In the genomic region with DNA sequence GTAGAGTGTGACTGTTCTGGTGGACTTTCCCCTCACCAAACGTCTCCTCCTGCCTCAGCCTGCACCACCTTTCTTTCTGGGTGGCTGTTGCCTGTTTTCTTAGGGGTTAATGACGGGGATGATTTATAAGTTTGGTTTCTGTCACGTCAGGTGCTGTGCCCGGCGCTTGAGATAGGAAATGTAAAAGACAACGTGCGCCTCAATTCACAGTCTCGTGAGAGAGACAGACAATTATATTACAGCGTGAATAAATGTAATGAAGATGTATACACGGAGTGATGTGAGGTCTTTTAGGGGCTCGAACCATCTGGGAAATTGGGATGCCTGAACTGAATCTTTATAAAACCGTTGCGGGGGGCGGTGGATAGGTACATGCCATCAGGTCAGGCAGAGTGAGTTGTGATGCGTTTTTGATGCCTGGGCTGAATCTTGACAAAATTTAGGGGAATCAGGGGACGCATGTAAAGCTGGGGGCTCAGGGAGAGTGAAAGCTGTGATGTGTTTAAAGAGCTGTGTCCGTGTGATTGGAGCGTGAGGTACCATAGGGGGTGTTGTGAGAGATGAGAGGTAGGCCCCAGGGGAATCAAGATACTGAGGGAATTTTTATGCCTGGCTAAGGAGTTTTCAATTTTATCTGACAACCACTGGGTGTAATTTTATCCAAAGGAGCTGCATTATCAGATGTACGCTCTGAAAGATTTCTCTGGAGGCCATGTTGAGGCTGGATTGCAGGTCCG, we compare ENCODE assay signal across 8 cellular contexts. TPM values are rescaled to one million over a fixed set of nuclear protein-coding genes. Genes with fewer than 3 reads are reported as not detected.
DNase-seq lines count a peak whose midpoint lies in the region; ATAC-seq and TF ChIP-seq lines count a peak whose summit lies in the region.

No MANE protein-coding gene starts in this region.

- peak; percentile 11 for DNase-seq in AG10803 (ENCODE audit: low read depth)
- DNase-seq in GM13976 (ENCODE audit: low spot score), result peak; percentile 39
- DNase-seq in Panc1 (ENCODE audit: low read depth, low spot score), result no peak
- DNase-seq in endodermal cell, result peak; percentile 47
- DNase-seq in occipital lobe (lab: John Stamatoyannopoulos, UW), result peak; percentile 20
- no peak for DNase-seq in SHP77 (lab: John Stamatoyannopoulos, UW)
- DNase-seq in type B pancreatic cell (ENCODE audit: extremely low spot score, unreplicated experiment), result no peak

- H3K4me1 Mint-ChIP-seq in endodermal cell (peaks cover 9% of the 10 kb centered on the region), type B pancreatic cell (ENCODE audit: unreplicated experiment) (no peaks in the 10 kb centered on the region)

- H3K27me3 Mint-ChIP-seq in endodermal cell (ENCODE audit: insufficient read depth) (no peaks in the 10 kb centered on the region), type B pancreatic cell (no peaks in the 10 kb centered on the region)

- H3K4me3 Mint-ChIP-seq in endodermal cell, result no peak overlapping the region
- H3K4me3 Mint-ChIP-seq in type B pancreatic cell, result no peak overlapping the region

- POLR2A ChIA-PET in Panc1 (lab: Charles Lee), result no interaction called here

- H3K9me3 ChIP-seq in Panc1 (ENCODE audit: control insufficient read depth, insufficient read depth, low read depth, low read length) (no peaks in the 10 kb centered on the region), endodermal cell (ENCODE audit: control insufficient read depth, low read length) (no peaks in the 10 kb centered on the region)

- H3K4me3 ChIP-seq in AG10803 (ENCODE audit: low read length) (peak overlapping the region; percentile 99), Panc1 (ENCODE audit: low read depth in 2 of 2, low read length in 2 of 2) (peak overlapping the region; percentile 92 to 100), endodermal cell (ENCODE audit: low read length) (peak overlapping the region; percentile 98)

- H3K9ac ChIP-seq in endodermal cell (ENCODE audit: extremely low read depth, low read length, poor library complexity, severe bottlenecking), result peak overlapping the region; percentile 66

- H3K36me3 Mint-ChIP-seq in endodermal cell (ENCODE audit: low read depth) (no peaks in the 10 kb centered on the region), type B pancreatic cell (no peaks in the 10 kb centered on the region)

- H3K9me3 Mint-ChIP-seq in endodermal cell (no peaks in the 10 kb centered on the region), type B pancreatic cell (peaks cover 8% of the 10 kb centered on the region)

- H3K27ac Mint-ChIP-seq in endodermal cell (no peak overlapping the region), type B pancreatic cell (no peak overlapping the region)

- H3K4me1 ChIP-seq in Panc1 (ENCODE audit: control insufficient read depth, insufficient read depth, low read length) (peaks cover 9% of the 10 kb centered on the region), endodermal cell (ENCODE audit: control insufficient read depth, insufficient read depth, low read length) (peaks cover 3% of the 10 kb centered on the region)

- BruUV-seq in Panc1 (replicated peaks; lab: Mats Ljungman, UMichigan), result no TSS peak

- H3K27ac ChIP-seq in Panc1 (ENCODE audit: low read length) (peak overlapping the region; percentile 97), endodermal cell (ENCODE audit: low read depth, low read length) (peak overlapping the region; percentile 83)

- 9 to 17% methylated on average over 14 to 20 of the region's 20 CpGs for WGBS in endodermal cell (ENCODE audit: insufficient coverage in 1 of 2, insufficient read length in 1 of 2), 2 experiments

- no peak for ATAC-seq in Panc1
- no peak for ATAC-seq in HG02798 (IDR thresholded peaks at IDR 0.05; ENCODE audit: poor library complexity, unreplicated experiment)

- H3K27me3 ChIP-seq in Panc1 (ENCODE audit: control insufficient read depth, insufficient read depth, low read length) (no peaks in the 10 kb centered on the region), endodermal cell (ENCODE audit: control insufficient read depth, insufficient read depth, low read length, poor library complexity, severe bottlenecking) (no peaks in the 10 kb centered on the region)

- CTCF ChIA-PET in Panc1 (lab: Charles Lee), result interaction anchor here (0.6 kb wide), 1 partner anchor 66 kb away, joined by 5 read pairs; no protein-coding TSS in a partner anchor

- intact Hi-C loops in Panc1 (cut with micrococcal nuclease; ENCODE audit: unreplicated experiment), result no loop called here

- H3K36me3 ChIP-seq in Panc1 (ENCODE audit: control insufficient read depth, insufficient read depth, low read length), result peaks cover 6% of the 10 kb centered on the region
- H3K36me3 ChIP-seq in endodermal cell (ENCODE audit: control insufficient read depth, insufficient read depth, low read length), result no peaks in the 10 kb centered on the region

- in situ Hi-C loops in GM13976 (cut with MboI; ENCODE audit: low sequenced_read_pairs, unreplicated experiment), result no loop called here
- in situ Hi-C loops in Panc1 (cut with HindIII; ENCODE audit: low pct_unique_long_range_greater_than_20kb, low sequenced_read_pairs), result no loop called here

- TF ChIP-seq CTCF in AG10803 (conservative IDR thresholded peaks at IDR 0.05; ENCODE audit: low read length), result no peak
- no peak for TF ChIP-seq CTCF in GM13976 (IDR thresholded peaks at IDR 0.05; ENCODE audit: borderline replicate concordance, control extremely low read depth, extremely low read depth, insufficient read depth, missing control alignments)
- no peak for TF ChIP-seq CTCF in Panc1 (IDR thresholded peaks at IDR 0.05)
- no peak for TF ChIP-seq CTCF in endodermal cell (conservative IDR thresholded peaks at IDR 0.05)
- TF ChIP-seq CTCF in type B pancreatic cell (conservative IDR thresholded peaks at IDR 0.05), result no peak

RNA-seq across cellular contexts. Expression of gene TIPRL, which starts 0.8 kb away (rescaled TPM):
- total RNA-seq in Panc1 (2021; ENCODE audit: unreplicated experiment) (48.5 TPM), endodermal cell (10 to 100 TPM; 29.3 to 30.9 TPM), occipital lobe (101 TPM), type B pancreatic cell (ENCODE audit: low replicate concordance) (21.4 and 24.5 TPM in 2 replicates)
- polyA plus RNA-seq in Panc1 (2012; ENCODE audit: insufficient read length), result 24.6 TPM
- polyA plus RNA-seq in endodermal cell (2013, experiment 1 of 2), result 32.4 TPM
- polyA plus RNA-seq in endodermal cell (2013, experiment 2 of 2), result 34.6 TPM

RNA-seq across cellular contexts. Expression of gene GPR161, which starts 42.8 kb away (rescaled TPM):
- total RNA-seq in Panc1 (2021; ENCODE audit: unreplicated experiment), result 2.4 TPM
- polyA plus RNA-seq in Panc1 (2012; ENCODE audit: insufficient read length), result 2.2 TPM
- 10 to 100 TPM; 24.0 to 26.6 TPM for total RNA-seq in endodermal cell
- polyA plus RNA-seq in endodermal cell (2013, experiment 1 of 2), result 28.9 TPM
- polyA plus RNA-seq in endodermal cell (2013, experiment 2 of 2), result 26.6 TPM
- total RNA-seq in occipital lobe, result 93.4 TPM
- total RNA-seq in type B pancreatic cell (ENCODE audit: low replicate concordance), result 12.8 and 32.6 TPM in 2 replicates

RNA-seq across cellular contexts. Expression of gene SFT2D2, which starts 46.2 kb away (rescaled TPM):
- total RNA-seq in Panc1 (2021; ENCODE audit: unreplicated experiment), result 68.1 TPM
- polyA plus RNA-seq in Panc1 (2012; ENCODE audit: insufficient read length), result 14.8 TPM
- 10 to 100 TPM; 32.5 to 34.3 TPM for total RNA-seq in endodermal cell
- 11.8 TPM for polyA plus RNA-seq in endodermal cell (2013, experiment 1 of 2)
- 12.3 TPM for polyA plus RNA-seq in endodermal cell (2013, experiment 2 of 2)
- total RNA-seq in occipital lobe, result 34.2 TPM
- total RNA-seq in type B pancreatic cell (ENCODE audit: low replicate concordance), result 52.1 and 63.7 TPM in 2 replicates

Comparison
In these comparisons a context has a peak if more than half of its experiments do, and no peak if none do; other contexts are left out.
1. DNase-seq: peak in AG10803 (single experiment), GM13976 (single experiment), endodermal cell (single experiment) and occipital lobe (single experiment); none in Panc1 (single experiment), SHP77 (0 of 2) and type B pancreatic cell (single experiment).
2. Peak in every context shown above with its lines, with median percentiles within 50 percentile points of each other: H3K4me3 ChIP-seq.